In genomic region chr16:86558355-86559193, GRCh38 we compare ENCODE assay signal across 27 cellular contexts. TPM values are rescaled to one million over a fixed set of nuclear protein-coding genes. Genes with fewer than 3 reads are reported as not detected.
"Had no signal": no experiment of that assay in that cellular context is flagged by ENCODE, and none has a peak within 500 bp of the region (broad histone marks: within the 10 kb centered on the region; RNA-seq: fewer than 3 reads in every experiment).

No MANE protein-coding gene starts in this region.

- H3K36me3 ChIP-seq: brain microvascular endothelial cell, colonic mucosa, esophagus muscularis mucosa, gastrocnemius medialis, ovary, prostate gland, thyroid gland had no signal

- H3K9me3 Mint-ChIP-seq: activated naive CD4-positive, alpha-beta T cell treated with anti-CD3 and anti-CD28 coated beads, Interleukin-2, amount 10 ng/mL, durations not matched to agents 7 days and 5 days; mesothelial cell of epicardium; natural killer cell had no signal

- H3K9me3 ChIP-seq: colonic mucosa, esophagus muscularis mucosa, gastrocnemius medialis, ovary, prostate gland, thyroid gland had no signal

- H3K27ac Mint-ChIP-seq: activated naive CD4-positive, alpha-beta T cell treated with anti-CD3 and anti-CD28 coated beads, Interleukin-2, amount 10 ng/mL, durations not matched to agents 7 days and 5 days; mesothelial cell of epicardium; natural killer cell; T-helper 17 cell had no signal

- H3K27ac ChIP-seq: brain microvascular endothelial cell, colonic mucosa, esophagus muscularis mucosa, gastrocnemius medialis, ovary, prostate gland, thyroid gland had no signal

- FAIRE-seq: keratinocyte had no signal

- DNase-seq: activated CD4-positive, alpha-beta T cell treated with anti-CD3 and anti-CD28 coated beads for 4 hours; activated CD4-positive, alpha-beta T cell treated with anti-CD3 and anti-CD28 coated beads, Interleukin-2, amount 50 U/mL, for 48 hours; activated CD4-positive, CD25-positive, alpha-beta regulatory T cell; activated effector memory CD4-positive, alpha-beta T cell treated with anti-CD3 and anti-CD28 coated beads, Interleukin-2, amount 50 U/mL, for 16 hours; activated naive CD4-positive, alpha-beta T cell treated with anti-CD3 and anti-CD28 coated beads, Interleukin-2, amount 10 ng/mL, durations not matched to agents 7 days and 5 days; amygdala; brain microvascular endothelial cell; central memory CD4-positive, alpha-beta T cell; colonic mucosa; gastrocnemius medialis; head of caudate nucleus; natural killer cell; ovary; stimulated activated CD4-positive, alpha-beta T cell treated with anti-CD3 and anti-CD28 coated beads, Interleukin-12 subunit alpha, Interleukin-12 subunit beta, amount 100 ng/mL, for 4 hours; stimulated activated CD4-positive, alpha-beta T cell treated with anti-CD3 and anti-CD28 coated beads, Interleukin-4, amount 100 ng/mL, for 4 hours; stimulated activated naive CD8-positive, alpha-beta T cell treated with anti-CD3 and anti-CD28 coated beads, Interleukin-15, Interleukin-2, amounts not matched to agents 100 U/mL and 50 U/mL, for 24 hours; SW 1271; T-helper 17 cell; thyroid gland had no signal

- H3K4me1 ChIP-seq: colonic mucosa, prostate gland had no signal

- H3K27me3 ChIP-seq: brain microvascular endothelial cell, colonic mucosa, gastrocnemius medialis, ovary, thyroid gland had no signal

- H3K4me3 ChIP-seq: colonic mucosa, esophagus muscularis mucosa, gastrocnemius medialis, lung, ovary, prostate gland, thyroid gland had no signal

- H3K4me3 Mint-ChIP-seq: activated naive CD4-positive, alpha-beta T cell treated with anti-CD3 and anti-CD28 coated beads, Interleukin-2, amount 10 ng/mL, durations not matched to agents 7 days and 5 days; mesothelial cell of epicardium; natural killer cell; T-helper 17 cell had no signal

- H3K36me3 Mint-ChIP-seq: mesothelial cell of epicardium, natural killer cell had no signal

- ATAC-seq: gastrocnemius medialis; left lobe of liver; natural killer cell; stimulated activated naive CD8-positive, alpha-beta T cell treated with anti-CD3 and anti-CD28 coated beads, Interleukin-15, Interleukin-2, amounts not matched to agents 100 U/mL and 50 U/mL, for 24 hours; T-helper 17 cell had no signal

RNA-seq across cellular contexts. Expression of gene FOXC2, which starts 8.1 kb away (rescaled TPM):
- total RNA-seq: activated CD8-positive, alpha-beta memory T cell treated with anti-CD3 and anti-CD28 coated beads for 36 hours; T-helper 17 cell had no signal
- polyA plus RNA-seq: keratinocyte had no signal

RNA-seq across cellular contexts. Expression of gene FOXL1, which starts 19.8 kb away (rescaled TPM):
- total RNA-seq: activated CD8-positive, alpha-beta memory T cell treated with anti-CD3 and anti-CD28 coated beads for 36 hours; subcutaneous adipose tissue had no signal

RNA-seq across cellular contexts. Expression of gene FOXF1, which starts 48.2 kb away (rescaled TPM):
- total RNA-seq: activated CD8-positive, alpha-beta memory T cell treated with anti-CD3 and anti-CD28 coated beads for 36 hours; natural killer cell; T-helper 17 cell had no signal
- polyA plus RNA-seq: keratinocyte had no signal
